In the genomic region with DNA sequence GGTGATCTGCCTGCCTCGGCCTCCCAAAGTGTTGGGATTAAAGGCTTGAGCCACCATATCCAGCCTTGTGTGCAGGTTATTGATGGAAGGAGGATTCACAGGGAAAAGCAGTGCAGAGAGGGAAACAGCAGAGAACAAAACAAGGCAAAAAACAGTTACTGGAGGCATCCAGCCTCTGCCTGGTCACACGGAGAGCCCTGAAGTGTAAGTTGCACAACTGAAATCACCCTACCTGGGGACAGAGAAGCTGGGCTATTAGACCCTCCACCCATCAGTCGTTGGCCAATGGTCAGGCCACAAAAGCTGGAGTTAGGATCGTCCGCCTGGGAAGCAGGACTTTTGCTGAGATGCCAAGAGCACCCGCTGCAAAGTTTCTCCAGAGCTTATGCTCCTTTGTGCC, we compare ENCODE assay signal across 16 cellular contexts. TPM values are rescaled to one million over a fixed set of nuclear protein-coding genes. Genes with fewer than 3 reads are reported as not detected.
A peak's percentile ranks its signal among the peaks of the same experiment; 100 is the strongest.
DNase-seq lines count a peak whose midpoint lies in the region; ATAC-seq and TF ChIP-seq lines count a peak whose summit lies in the region.
"Had no signal": no experiment of that assay in that cellular context is flagged by ENCODE, and none has a peak within 500 bp of the region (broad histone marks: within the 10 kb centered on the region; RNA-seq: fewer than 3 reads in every experiment).

No MANE protein-coding gene starts in this region.

- H3K27ac ChIP-seq in GM23338 (ENCODE audit: low read depth) (peak overlapping the region; percentile 11), body of pancreas (peak overlapping the region in 3 of 4 donors; percentile 53 to 60 (median 58)), iPS-20b (ENCODE audit: low read length) (peak overlapping the region; percentile 64), gastrocnemius medialis (peak overlapping the region; percentile 75 to 94 (median 83)), substantia nigra (ENCODE audit: low read depth, low read length, poor library complexity, severe bottlenecking) (no peak overlapping the region)

- H3K4me1 Mint-ChIP-seq in GM23338, result peaks cover 19% of the 10 kb centered on the region

- peaks cover 11% of the 10 kb centered on the region for H3K27me3 Mint-ChIP-seq in GM23338 (ENCODE audit: insufficient read depth, low read depth, poor library complexity)

- intact Hi-C loops in body of pancreas (cut with DNase I), result no loop called here
- intact Hi-C loops in gastrocnemius medialis (cut with DNase I; ENCODE audit: low total_unique reads), result loop anchor here (2.0 to 5.0 kb wide), 2 partner anchors 104 to 173 kb away; partner anchors contain the start of genes C16orf46, CENPN and CMC2

- peak overlapping the region; percentile 49; the same call in 1 of the 2 replicates for H3K9ac ChIP-seq in iPS-20b (ENCODE audit: low read depth, low read length)

- H3K79me2 ChIP-seq in GM23338 (replicated peaks; ENCODE audit: insufficient read depth), result no peaks in the 10 kb centered on the region

- peak overlapping the region; percentile 70 for H3K4me3 Mint-ChIP-seq in GM23338
- H3K4me3 Mint-ChIP-seq: activated naive CD8-positive, alpha-beta T cell; effector memory CD8-positive, alpha-beta T cell; T-helper 1 cell treated with Interleukin-12 subunit alpha and Interleukin-12 subunit beta and Interleukin-4 antibody, amounts not matched to agents 30 μg/mL and 1 μg/mL, for 36 hours had no signal

- H3K9me3 ChIP-seq in body of pancreas, result no peaks in the 10 kb centered on the region
- no peaks in the 10 kb centered on the region for H3K9me3 ChIP-seq in iPS-20b (ENCODE audit: insufficient read depth, low read depth, low read length)
- H3K9me3 ChIP-seq in gastrocnemius medialis, result no peaks in the 10 kb centered on the region
- H3K9me3 ChIP-seq: BE2C had no signal

- 50 to 60% methylated on average over 4 to 6 of the region's 6 CpGs for WGBS in body of pancreas, 2 donors

- in situ Hi-C loops in gastrocnemius medialis (cut with MboI; ENCODE audit: low sequenced_read_pairs in 4 of 4), result no loop called here

- H3K4me1 ChIP-seq in GM23338 (ENCODE audit: insufficient read depth), result peaks cover 2% of the 10 kb centered on the region
- H3K4me1 ChIP-seq in body of pancreas, result no peaks in the 10 kb centered on the region
- H3K4me1 ChIP-seq in iPS-20b (ENCODE audit: insufficient read depth, low read length), result peaks cover 8% of the 10 kb centered on the region
- H3K4me1 ChIP-seq in gastrocnemius medialis, result peaks cover 6 to 9% of the 10 kb centered on the region in 2 donors
- H3K4me1 ChIP-seq: BE2C had no signal

- H3K27me3 ChIP-seq in GM23338 (ENCODE audit: insufficient read depth) (no peaks in the 10 kb centered on the region), body of pancreas (no peaks in the 10 kb centered on the region), iPS-20b (ENCODE audit: insufficient read depth, low read length) (no peaks in the 10 kb centered on the region), gastrocnemius medialis (no peaks in the 10 kb centered on the region)
- H3K27me3 ChIP-seq: BE2C had no signal

- H3K9me3 Mint-ChIP-seq in GM23338, result no peaks in the 10 kb centered on the region; the same call in 1 of the 3 replicates
- H3K9me3 Mint-ChIP-seq: effector memory CD8-positive, alpha-beta T cell; T-helper 1 cell treated with Interleukin-12 subunit alpha and Interleukin-12 subunit beta and Interleukin-4 antibody, amounts not matched to agents 30 μg/mL and 1 μg/mL, for 36 hours had no signal

- TF ChIP-seq POLR2A in body of pancreas (IDR thresholded peaks at IDR 0.05) (no peak), gastrocnemius medialis (IDR thresholded peaks at IDR 0.05) (no peak)

- H3F3A ChIP-seq in GM23338 (replicated peaks; ENCODE audit: low read depth), result no peaks in the 10 kb centered on the region

- no peaks in the 10 kb centered on the region for H3K36me3 Mint-ChIP-seq in GM23338 (ENCODE audit: low read depth)
- H3K36me3 Mint-ChIP-seq: activated naive CD8-positive, alpha-beta T cell had no signal

- no peak for DNase-seq in GM23338 (ENCODE audit: low spot score)
- no peak for DNase-seq in body of pancreas
- DNase-seq in gastrocnemius medialis, result no peak
- DNase-seq in substantia nigra (lab: John Stamatoyannopoulos, UW), result no peak
- no peak for DNase-seq in kidney tubule cell (ENCODE audit: low spot score)
- no peak for DNase-seq in activated effector memory CD4-positive, alpha-beta T cell treated with Interleukin-2 at 50 U/mL for 16 hours
- no peak for DNase-seq in dermis blood vessel endothelial cell
- DNase-seq: activated CD8-positive, alpha-beta memory T cell treated with anti-CD3 and anti-CD28 coated beads for 24 hours; effector memory CD8-positive, alpha-beta T cell; GF-D8; NCI-H2029 treated with DMSO at 0.1 percent for 48 hours had no signal

- H2AFZ ChIP-seq in GM23338, result peak overlapping the region; percentile 1

- TF ChIP-seq CTCF in GM23338 (conservative IDR thresholded peaks at IDR 0.05; ENCODE audit: low read depth in 2 of 2) (no peak), body of pancreas (IDR thresholded peaks at IDR 0.05) (no peak), gastrocnemius medialis (IDR thresholded peaks at IDR 0.05 in 4 of 5, conservative IDR thresholded peaks at IDR 0.05 in 1 of 5) (no peak)

- no peak; the same call in 2 of the 3 replicates for ATAC-seq in GM23338
- ATAC-seq in body of pancreas, result no peak
- ATAC-seq in gastrocnemius medialis, result peak in 1 of 2 donors; percentile 30
- ATAC-seq: effector memory CD8-positive, alpha-beta T cell had no signal

- peak overlapping the region; percentile 34; the same call in 1 of the 2 replicates for H3K4me3 ChIP-seq in GM23338
- H3K4me3 ChIP-seq in body of pancreas, result no peak overlapping the region
- peak overlapping the region; percentile 54 for H3K4me3 ChIP-seq in iPS-20b (ENCODE audit: low read length)
- H3K4me3 ChIP-seq in gastrocnemius medialis, result peak overlapping the region in 1 of 4 donors; percentile 36

- no peaks in the 10 kb centered on the region for H3K9me2 ChIP-seq in GM23338 (ENCODE audit: insufficient read depth)

- H4K20me1 ChIP-seq in GM23338 (replicated peaks; ENCODE audit: insufficient read depth), result no peaks in the 10 kb centered on the region

- H3K36me3 ChIP-seq in GM23338 (ENCODE audit: insufficient read depth) (no peaks in the 10 kb centered on the region), body of pancreas (replicated peaks in 1 of 2; ENCODE audit: insufficient read depth in 1 of 2, low read depth in 2 of 2) (no peaks in the 10 kb centered on the region), iPS-20b (ENCODE audit: insufficient read depth, low read depth, low read length) (no peaks in the 10 kb centered on the region), gastrocnemius medialis (no peaks in the 10 kb centered on the region)
- H3K36me3 ChIP-seq: BE2C had no signal

- H3K4me2 ChIP-seq in GM23338, result peak overlapping the region; percentile 52

- H3K27ac Mint-ChIP-seq in GM23338, result peak overlapping the region; percentile 93; the same call in 1 of the 2 replicates
- H3K27ac Mint-ChIP-seq: activated naive CD8-positive, alpha-beta T cell; effector memory CD8-positive, alpha-beta T cell; T-helper 1 cell treated with Interleukin-12 subunit alpha and Interleukin-12 subunit beta and Interleukin-4 antibody, amounts not matched to agents 30 μg/mL and 1 μg/mL, for 36 hours had no signal

TF ChIP-seq in GM23338, 12 proteins besides CTCF, POLR2A, EP300 and RAD21:
- no peak for TF ChIP-seq STAT1 (IDR thresholded peaks at IDR 0.05; ENCODE audit: unreplicated experiment)
- TF ChIP-seq EZH2phosphoT487 (IDR thresholded peaks at IDR 0.05; ENCODE audit: unreplicated experiment), result no peak
- no peak for TF ChIP-seq POLR2AphosphoS5 (IDR thresholded peaks at IDR 0.05; ENCODE audit: low read depth)

RNA-seq across cellular contexts. Expression of gene BCO1, which starts 57.9 kb away (rescaled TPM):
- 0.28 TPM in 1 of 2 replicates, not detected in the other for total RNA-seq in GM23338 (2014; rRNA removed; shearing (Covaris generic))
- polyA plus RNA-seq in GM23338 (2016; fragmentation: Nextera tagmentation; extraction: Ambion mirVana), result not detected in 2 replicates
- total RNA-seq in body of pancreas (not detected), gastrocnemius medialis (not detected), dermis blood vessel endothelial cell (not detected in 2 replicates)
- total RNA-seq: temporal lobe had no signal

Comparison
In these comparisons a context has a peak if more than half of its experiments do, and no peak if none do; other contexts are left out.
1. H3K4me3 ChIP-seq: peak in GM23338 (single experiment) and iPS-20b (single experiment); none in body of pancreas (0 of 2).